16 cellular contexts compared by ENCODE assay signal in genomic region chr2:1585635-1586034, GRCh38.
"Had no signal": no experiment of that assay in that cellular context is flagged by ENCODE, and none has a peak within 500 bp of the region (broad histone marks: within the 10 kb centered on the region; RNA-seq: fewer than 3 reads in every experiment).

No MANE protein-coding gene starts in this region.

- H3K36me3 ChIP-seq: suprapubic skin, thyroid gland, vagina had no signal

- H3K9me3 ChIP-seq: suprapubic skin, thyroid gland, vagina had no signal

- H3K4me1 ChIP-seq: suprapubic skin, thyroid gland, vagina had no signal

- DNase-seq: cortex of kidney; effector CD8-positive, alpha-beta T cell; naive B cell; right cardiac atrium; small intestine; stimulated activated CD4-positive, alpha-beta T cell treated with anti-CD3 and anti-CD28 coated beads, Interleukin-2, amount 100 ng/mL, for 48 hours; stimulated activated naive CD8-positive, alpha-beta T cell treated with anti-CD3 and anti-CD28 coated beads, Interleukin-15, Interleukin-2, amounts not matched to agents 100 U/mL and 50 U/mL, for 24 hours; thyroid gland had no signal

- FAIRE-seq: endometrium, frontal cortex, keratinocyte, small intestine had no signal

- H3K27me3 ChIP-seq: thyroid gland, vagina had no signal

- H3K27ac ChIP-seq: dorsolateral prefrontal cortex, suprapubic skin, thyroid gland, vagina had no signal

- ATAC-seq: esophagus mucosa; left colon; right cardiac atrium; stimulated activated naive CD8-positive, alpha-beta T cell treated with anti-CD3 and anti-CD28 coated beads, Interleukin-15, Interleukin-2, amounts not matched to agents 100 U/mL and 50 U/mL, for 24 hours had no signal

- H3K4me3 ChIP-seq: dorsolateral prefrontal cortex, suprapubic skin, thyroid gland, vagina had no signal
